Comparison of ENCODE assay signal across 1 cellular context in genomic region chr5:83924171-83924570, GRCh38.
TF ChIP-seq lines count a peak whose summit lies in the region.

No MANE protein-coding gene starts in this region.

TF ChIP-seq in GM23338, 12 proteins besides CTCF, POLR2A, EP300 and RAD21 (continued from another document):
- TF ChIP-seq ZNF462 (CRISPR knock-in tag; IDR thresholded peaks at IDR 0.05) (no peak), ZNF114 (CRISPR knock-in tag; IDR thresholded peaks at IDR 0.05) (no peak)
